In genomic region chr1:18973446-18973955, GRCh38 we compare ENCODE assay signal across 20 cellular contexts. TPM values are rescaled to one million over a fixed set of nuclear protein-coding genes. Genes with fewer than 3 reads are reported as not detected.
A peak's percentile ranks its signal among the peaks of the same experiment; 100 is the strongest.
DNase-seq lines count a peak whose midpoint lies in the region; ATAC-seq, FAIRE-seq and TF ChIP-seq lines count a peak whose summit lies in the region.
"Had no signal": no experiment of that assay in that cellular context is flagged by ENCODE, and none has a peak within 500 bp of the region (broad histone marks: within the 10 kb centered on the region; RNA-seq: fewer than 3 reads in every experiment).

No MANE protein-coding gene starts in this region.

- no peak for DNase-seq in HepG2 (ENCODE audit: low spot score)
- no peak for DNase-seq in right lobe of liver
- DNase-seq in Panc1 (ENCODE audit: low read depth, low spot score) = no peak
- DNase-seq in mesenteric fat pad (ENCODE audit: low spot score) = peak; percentile 67
- peak; percentile 16 for DNase-seq in spleen
- no peak for DNase-seq in GM19240 (ENCODE audit: insufficient read length, low spot score)
- DNase-seq: 8988T; C1 segment of cervical spinal cord; CD4-positive, CD25-positive, alpha-beta regulatory T cell; COR-L47; DMS 273 treated with DMSO at 0.1 percent for 48 hours; DMS53; DND-41; EL; KG1 had no signal

- H4K20me1 ChIP-seq in HepG2 (ENCODE audit: insufficient read depth, low read length) = no peaks in the 10 kb centered on the region

- no peak for FAIRE-seq in HepG2 (lab: Jason Lieb, UNC)
- FAIRE-seq: GM12878 had no signal

- in situ Hi-C loops in HepG2 (cut with HindIII; ENCODE audit: extremely low pct_ligation_motif_present, low pct_unique_long_range_greater_than_20kb) (no loop called here), Panc1 (cut with HindIII; ENCODE audit: low pct_unique_long_range_greater_than_20kb, low sequenced_read_pairs) (no loop called here)

- no peak for TF ChIP-seq RAD21 in HepG2 (CRISPR knock-in tag; IDR thresholded peaks at IDR 0.05)

- H3K4me1 ChIP-seq in HepG2 (ENCODE audit: insufficient read depth, low read length) (no peaks in the 10 kb centered on the region), right lobe of liver (no peaks in the 10 kb centered on the region), Panc1 (ENCODE audit: control insufficient read depth, insufficient read depth, low read length) (peaks cover 13% of the 10 kb centered on the region; the same call in 1 of the 2 replicates), spleen (peaks cover 0 to 28% (median 16%) of the 10 kb centered on the region in 6 donors)
- H3K4me1 ChIP-seq: HAP-1 had no signal

- H2AFZ ChIP-seq in HepG2 (ENCODE audit: low read length) = no peak overlapping the region

- H3K4me3 ChIP-seq in HepG2 (replicated peaks in 1 of 3; ENCODE audit: insufficient read depth in 1 of 3, low read depth in 2 of 3, low read length in 3 of 3) (no peak overlapping the region), right lobe of liver (no peak overlapping the region), Panc1 (ENCODE audit: low read depth in 2 of 2, low read length in 2 of 2) (no peak overlapping the region), spleen (no peak overlapping the region)
- H3K4me3 ChIP-seq: GM12878, HAP-1 had no signal

- CTCF ChIA-PET in HepG2 (lab: Yijun Ruan, JAX; ENCODE audit: low intra/inter-chr PET ratio, low total read pairs) (no interaction called here), Panc1 (lab: Charles Lee) (interaction anchor here (1.1 kb wide), 1 partner anchor 73 kb away, joined by 6 read pairs; no protein-coding TSS in a partner anchor)

- POLR2A ChIA-PET in HepG2 (lab: Yijun Ruan, JAX) = no interaction called here
- POLR2A ChIA-PET in Panc1 (lab: Charles Lee) = no interaction called here

- TF ChIP-seq CTCF in HepG2 (CRISPR knock-in tag; IDR thresholded peaks at IDR 0.05) = no peak
- no peak for TF ChIP-seq CTCF in right lobe of liver (IDR thresholded peaks at IDR 0.05)
- no peak for TF ChIP-seq CTCF in Panc1 (IDR thresholded peaks at IDR 0.05)
- TF ChIP-seq CTCF in spleen (IDR thresholded peaks at IDR 0.05 in 8 of 11, conservative IDR thresholded peaks at IDR 0.05 in 3 of 11) = no peak

- no peak overlapping the region for H3K27ac ChIP-seq in HepG2 (ENCODE audit: extremely low read length, insufficient read depth, low read length)
- H3K27ac ChIP-seq in right lobe of liver = no peak overlapping the region
- no peak overlapping the region for H3K27ac ChIP-seq in Panc1 (ENCODE audit: low read length)
- H3K27ac ChIP-seq in spleen = no peak overlapping the region
- H3K27ac ChIP-seq: HL-60 had no signal

- no peak for ATAC-seq in HepG2
- ATAC-seq in right lobe of liver = no peak
- ATAC-seq in Panc1 = 0 out of 2 replicates have a peak, but pooled peaks have one; percentile 5
- no peak for ATAC-seq in HG02938 (IDR thresholded peaks at IDR 0.05; ENCODE audit: unreplicated experiment)
- no peak for ATAC-seq in GM18858 (IDR thresholded peaks at IDR 0.05; ENCODE audit: unreplicated experiment)
- ATAC-seq: GM12878 had no signal

- H3K9ac ChIP-seq in HepG2 (ENCODE audit: insufficient read depth, low read depth, low read length) = no peak overlapping the region

- WGBS in HepG2 (ENCODE audit: low lambda C conversion rate) = 49% methylated on average over 7 of the region's 7 CpGs
- 72% methylated on average over 6 of the region's 7 CpGs for WGBS in right lobe of liver (ENCODE audit: insufficient coverage, low coverage, low lambda C conversion rate, missing lambda C conversion rate)
- 79 to 91% (median 85%) methylated on average over 7 of the region's 7 CpGs for WGBS in spleen, 5 donors

- H3K9me3 ChIP-seq in HepG2 (ENCODE audit: low read length) (no peaks in the 10 kb centered on the region), right lobe of liver (no peaks in the 10 kb centered on the region), Panc1 (ENCODE audit: control insufficient read depth, insufficient read depth, low read depth, low read length) (no peaks in the 10 kb centered on the region), spleen (no peaks in the 10 kb centered on the region)
- H3K9me3 ChIP-seq: HAP-1 had no signal

- no peak overlapping the region for H3K4me2 ChIP-seq in HepG2 (ENCODE audit: low read depth, low read length)

- TF ChIP-seq EP300 in HepG2 (IDR thresholded peaks at IDR 0.05; ENCODE audit: low read depth in 2 of 2, low read length in 2 of 2) (no peak), HepG2 (CRISPR knock-in tag; IDR thresholded peaks at IDR 0.05; ENCODE audit: borderline replicate concordance) (no peak)

- no peaks in the 10 kb centered on the region for H3K79me2 ChIP-seq in HepG2 (ENCODE audit: insufficient read depth, low read length)

- TF ChIP-seq POLR2A in HepG2 (IDR thresholded peaks at IDR 0.05; ENCODE audit: insufficient read depth in 1 of 2, low read depth in 2 of 2, low read length in 2 of 2) (no peak), right lobe of liver (IDR thresholded peaks at IDR 0.05) (no peak), spleen (IDR thresholded peaks at IDR 0.05) (no peak)

- H3K27me3 ChIP-seq in HepG2 (ENCODE audit: control insufficient read depth in 1 of 2, insufficient read depth in 2 of 2, low read length in 2 of 2) (peaks cover 1 to 21% of the 10 kb centered on the region in 2 experiments; a peak in 2 of 5 replicates), right lobe of liver (no peaks in the 10 kb centered on the region), Panc1 (ENCODE audit: control insufficient read depth, insufficient read depth, low read length) (no peaks in the 10 kb centered on the region), spleen (replicated peaks in 1 of 7) (peaks cover 0 to 8% (median 0%) of the 10 kb centered on the region in 7 donors)

- no peaks in the 10 kb centered on the region for H3K36me3 ChIP-seq in HepG2 (replicated peaks in 1 of 2; ENCODE audit: control insufficient read depth in 1 of 2, insufficient read depth in 2 of 2, low read length in 2 of 2)
- no peaks in the 10 kb centered on the region for H3K36me3 ChIP-seq in right lobe of liver
- no peaks in the 10 kb centered on the region for H3K36me3 ChIP-seq in Panc1 (ENCODE audit: control insufficient read depth, insufficient read depth, low read length)
- no peaks in the 10 kb centered on the region for H3K36me3 ChIP-seq in spleen
- H3K36me3 ChIP-seq: HAP-1 had no signal

- intact Hi-C loops in HepG2 (cut with micrococcal nuclease; ENCODE audit: unreplicated experiment) = no loop called here
- intact Hi-C loops in right lobe of liver (cut with DNase I) = no loop called here
- intact Hi-C loops in Panc1 (cut with micrococcal nuclease; ENCODE audit: unreplicated experiment) = no loop called here
- intact Hi-C loops in spleen (cut with DNase I; ENCODE audit: low total_unique reads) = loop anchor here (5.0 kb wide), 1 partner anchor 61 kb away; no protein-coding TSS in a partner anchor

- no TSS peak for BruUV-seq in HepG2 (replicated peaks; lab: Mats Ljungman, UMichigan)
- no TSS peak for BruUV-seq in Panc1 (replicated peaks; lab: Mats Ljungman, UMichigan)

TF ChIP-seq in HepG2, 621 proteins besides CTCF, POLR2A, EP300 and RAD21:
- no peak for TF ChIP-seq ZNF335 (CRISPR knock-in tag; IDR thresholded peaks at IDR 0.05)
- peak; percentile 74 for TF ChIP-seq ZNF629 (CRISPR knock-in tag; conservative IDR thresholded peaks at IDR 0.05)

RNA-seq across cellular contexts. Expression of gene IFFO2, which starts 17.0 kb away (rescaled TPM):
- 16.3 and 16.7 TPM in 2 replicates for total RNA-seq in HepG2 (2016; rRNA removed; fragmentation: Illumina TruSeq; extraction: Trizol)
- total RNA-seq in HepG2 (2016; cell fraction: cytosol; rRNA removed; fragmentation: Illumina TruSeq; extraction: Trizol; ENCODE audit: low read depth) = 1.4 and 1.9 TPM in 2 replicates
- total RNA-seq in HepG2 (2016; cell fraction: insoluble cytoplasmic fraction; rRNA removed; fragmentation: Illumina TruSeq; extraction: Trizol) = 12.2 and 17.7 TPM in 2 replicates
- total RNA-seq in HepG2 (2016; cell fraction: membrane; rRNA removed; fragmentation: Illumina TruSeq; extraction: Trizol) = 3.8 and 4.9 TPM in 2 replicates
- total RNA-seq in HepG2 (2016; cell fraction: nucleus; rRNA removed; fragmentation: Illumina TruSeq; extraction: Trizol) = 10.0 and 11.1 TPM in 2 replicates
- polyA plus RNA-seq in HepG2 (2011; rRNA removed) = 6.9 and 7.3 TPM in 2 replicates
- 8.4 and 12.3 TPM in 2 replicates for polyA plus RNA-seq in HepG2 (2011; cell fraction: cytosol; rRNA removed)
- 21.1 and 21.8 TPM in 2 replicates for polyA plus RNA-seq in HepG2 (2011; cell fraction: nucleus; rRNA removed)
- polyA plus RNA-seq in HepG2 (2012) = 5.7 and 8.6 TPM in 2 replicates
- polyA plus RNA-seq in HepG2 (2016; cell fraction: cytosol; fragmentation: Illumina TruSeq; extraction: Trizol; ENCODE audit: low read depth) = 0.47 and 1.00 TPM in 2 replicates
- polyA plus RNA-seq in HepG2 (2016; cell fraction: insoluble cytoplasmic fraction; fragmentation: Illumina TruSeq; extraction: Trizol; ENCODE audit: low read depth) = 9.4 and 11.8 TPM in 2 replicates
- 1.5 and 1.6 TPM in 2 replicates for polyA plus RNA-seq in HepG2 (2016; cell fraction: membrane; fragmentation: Illumina TruSeq; extraction: Trizol; ENCODE audit: low read depth)
- 13.9 and 14.1 TPM in 2 replicates for polyA plus RNA-seq in HepG2 (2016; cell fraction: nucleus; fragmentation: Illumina TruSeq; extraction: Trizol; ENCODE audit: insufficient read depth, low read depth)
- 2.4 and 21.3 TPM in 2 replicates for polyA minus RNA-seq in HepG2 (2011; rRNA and poly(A)+ RNA removed; ENCODE audit: low replicate concordance)
- 10.2 and 10.5 TPM in 2 replicates for polyA minus RNA-seq in HepG2 (2011; cell fraction: cytosol; rRNA and poly(A)+ RNA removed)
- polyA minus RNA-seq in HepG2 (2011; cell fraction: nucleus; rRNA and poly(A)+ RNA removed) = 4.0 and 6.3 TPM in 2 replicates
- 10 to 100 TPM in 2 of 6 experiments, 1 to 10 TPM in 4; 2.9 to 12.7 (median 7.2) TPM for total RNA-seq in right lobe of liver
- total RNA-seq in Panc1 (2021; ENCODE audit: unreplicated experiment) = 59.4 TPM
- 53.4 TPM for polyA plus RNA-seq in Panc1 (2012; ENCODE audit: insufficient read length)
- 10.1 TPM for total RNA-seq in mesenteric fat pad
- total RNA-seq in spleen = 10 to 100 TPM; 13.6 to 19.7 (median 16.4) TPM
- polyA plus RNA-seq in spleen = 1 to 10 TPM; 2.7 to 6.2 (median 2.9) TPM

Comparison
In these comparisons a context has a peak if more than half of its experiments do, and no peak if none do; other contexts are left out.
1. DNase-seq: peak in mesenteric fat pad (single experiment) and spleen (single experiment); none in HepG2 (single experiment), right lobe of liver (0 of 3), Panc1 (single experiment) and GM19240 (single experiment).